8 cellular contexts compared by ENCODE assay signal in the genomic region with DNA sequence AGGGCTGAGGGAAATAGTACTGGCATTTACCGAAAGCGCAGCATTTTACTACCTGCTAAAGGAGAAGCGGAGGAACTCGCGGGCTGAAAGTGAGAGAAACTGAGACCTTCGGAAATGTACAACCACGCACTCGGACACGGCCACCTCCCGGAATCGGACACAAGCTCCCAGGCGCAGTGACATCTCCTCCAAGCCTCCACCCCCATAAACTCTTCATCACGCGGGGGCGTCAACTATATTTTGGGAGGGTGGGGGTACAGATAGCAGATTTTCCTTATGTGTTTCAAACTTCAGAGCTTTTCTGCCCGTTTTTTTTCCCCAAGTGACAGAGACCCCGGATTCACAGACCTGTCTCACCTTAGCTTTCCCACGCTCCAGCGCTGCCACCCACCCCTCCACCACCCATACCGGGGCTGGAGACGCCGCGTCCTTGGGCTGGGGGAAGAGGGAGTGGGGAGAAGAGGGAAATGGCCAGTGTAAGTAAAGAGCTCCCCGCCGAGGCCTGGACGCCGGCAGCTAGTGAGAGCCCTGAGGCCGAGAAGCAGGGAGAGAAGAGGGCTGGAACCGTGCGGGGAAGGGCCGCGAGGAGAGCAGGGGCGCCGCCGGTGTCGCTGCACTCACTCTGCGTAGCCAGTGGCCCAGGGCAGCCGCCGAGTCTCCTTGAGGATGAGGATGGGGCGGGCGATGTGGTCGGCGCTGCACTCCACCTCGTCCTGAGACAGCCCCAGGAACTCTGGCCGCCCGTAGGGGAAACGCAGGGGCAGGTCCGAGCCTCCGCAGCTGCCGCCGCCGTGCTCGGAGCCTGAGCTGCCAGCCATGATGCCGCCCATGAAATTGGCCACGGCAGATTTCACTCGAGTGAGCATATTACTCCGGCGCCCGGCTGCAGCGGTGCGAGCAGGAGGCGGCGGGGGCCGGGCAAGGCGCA. TPM values are rescaled to one million over a fixed set of nuclear protein-coding genes. Genes with fewer than 3 reads are reported as not detected.
DNase-seq lines count a peak whose midpoint lies in the region; ATAC-seq and TF ChIP-seq lines count a peak whose summit lies in the region.

No MANE protein-coding gene starts in this region.

- no peaks in the 10 kb centered on the region for H3K36me3 Mint-ChIP-seq in central memory CD8-positive, alpha-beta T cell (ENCODE audit: insufficient read depth)
- no peaks in the 10 kb centered on the region for H3K36me3 Mint-ChIP-seq in stimulated activated naive B cell treated with anti-CD40 and anti-IgM and Interleukin-4, amounts not matched to agents 10 μg/mL and 1 μg/mL and 100 μg/mL, for 72 hours

- peak overlapping the region; percentile 62 for H3K9ac ChIP-seq in PC-3 (ENCODE audit: low read length)

- H3K4me3 ChIP-seq in PC-3 (ENCODE audit: low read length), result peak overlapping the region; percentile 82

- CTCF ChIA-PET in PC-3 (lab: Charles Lee), result interaction anchor here (0.6 to 3.8 kb wide), 7 partner anchors 12 to 135 kb away, joined by 3 to 19 read pairs (median 3); no protein-coding TSS in a partner anchor

- H3K79me2 ChIP-seq in PC-3 (ENCODE audit: low read length), result peaks cover 52% of the 10 kb centered on the region

- peaks cover 23% of the 10 kb centered on the region for H3K4me1 ChIP-seq in PC-3 (ENCODE audit: insufficient read depth, low read length)

- H3K27me3 Mint-ChIP-seq in central memory CD8-positive, alpha-beta T cell, result peaks cover 48% of the 10 kb centered on the region
- peaks cover 31 to 40% of the 10 kb centered on the region in 2 donors for H3K27me3 Mint-ChIP-seq in stimulated activated naive B cell treated with anti-CD40 and anti-IgM and Interleukin-4, amounts not matched to agents 10 μg/mL and 1 μg/mL and 100 μg/mL, for 72 hours

- H4K20me1 ChIP-seq in PC-3 (ENCODE audit: low read length), result no peaks in the 10 kb centered on the region

- no peaks in the 10 kb centered on the region for H3F3A ChIP-seq in PC-3 (ENCODE audit: low read length, unreplicated experiment)

- H3K27ac ChIP-seq in PC-3 (ENCODE audit: low read length) (peak overlapping the region; percentile 10), layer of hippocampus (ENCODE audit: low read depth, low read length) (peak overlapping the region; percentile 89)

- H3K27me3 ChIP-seq in PC-3 (ENCODE audit: low read length) (no peaks in the 10 kb centered on the region), layer of hippocampus (ENCODE audit: control insufficient read depth, insufficient read depth, low read length) (no peaks in the 10 kb centered on the region)

- peak; percentile 25; the same call in 1 of the 2 replicates for TF ChIP-seq CTCF in PC-3 (conservative IDR thresholded peaks at IDR 0.05; ENCODE audit: low read depth, low read length)

- intact Hi-C loops in PC-3 (cut with micrococcal nuclease), result loop anchor here (1.0 to 10.0 kb wide), 8 partner anchors 12 to 499 kb away; no protein-coding TSS in a partner anchor

- no peak overlapping the region for H3K27ac Mint-ChIP-seq in central memory CD8-positive, alpha-beta T cell (ENCODE audit: low read depth)
- H3K27ac Mint-ChIP-seq in stimulated activated naive B cell treated with anti-CD40 and anti-IgM and Interleukin-4, amounts not matched to agents 10 μg/mL and 1 μg/mL and 100 μg/mL, for 72 hours, result peak overlapping the region; percentile 82

- H3K9me3 Mint-ChIP-seq in central memory CD8-positive, alpha-beta T cell, result no peaks in the 10 kb centered on the region
- peaks cover 0 to 3% of the 10 kb centered on the region in 2 donors for H3K9me3 Mint-ChIP-seq in stimulated activated naive B cell treated with anti-CD40 and anti-IgM and Interleukin-4, amounts not matched to agents 10 μg/mL and 1 μg/mL and 100 μg/mL, for 72 hours

- peak overlapping the region; percentile 90 for H3K4me2 ChIP-seq in PC-3 (ENCODE audit: low read length)

- H3K36me3 ChIP-seq in PC-3 (ENCODE audit: low read depth, low read length), result no peaks in the 10 kb centered on the region

- peak; percentile 79 for DNase-seq in COLO668 (lab: John Stamatoyannopoulos, UW; ENCODE audit: unreplicated experiment)
- DNase-seq in PC-3, result peak; percentile 38
- DNase-seq in central memory CD8-positive, alpha-beta T cell (ENCODE audit: low spot score in 2 of 2), result no peak
- DNase-seq in stimulated activated naive B cell treated with anti-CD40 and anti-IgM and Interleukin-4, amounts not matched to agents 10 μg/mL and 1 μg/mL and 100 μg/mL, for 72 hours, result peak; percentile 4
- DNase-seq in kidney glomerular epithelial cell (lab: John Stamatoyannopoulos, UW), result no peak

- H3K9me2 ChIP-seq in PC-3 (replicated peaks; ENCODE audit: low read length), result no peaks in the 10 kb centered on the region

- H3K4me1 Mint-ChIP-seq in central memory CD8-positive, alpha-beta T cell, result peaks cover 13% of the 10 kb centered on the region
- H3K4me1 Mint-ChIP-seq in stimulated activated naive B cell treated with anti-CD40 and anti-IgM and Interleukin-4, amounts not matched to agents 10 μg/mL and 1 μg/mL and 100 μg/mL, for 72 hours, result peaks cover 13 to 17% of the 10 kb centered on the region in 2 donors

- peak overlapping the region; percentile 87 for H2AFZ ChIP-seq in PC-3 (ENCODE audit: low read length)

- peak overlapping the region; percentile 78 for H3K4me3 Mint-ChIP-seq in central memory CD8-positive, alpha-beta T cell
- peak overlapping the region; percentile 83 to 88 for H3K4me3 Mint-ChIP-seq in stimulated activated naive B cell treated with anti-CD40 and anti-IgM and Interleukin-4, amounts not matched to agents 10 μg/mL and 1 μg/mL and 100 μg/mL, for 72 hours

- BruUV-seq in PC-3 (replicated peaks; lab: Mats Ljungman, UMichigan), result TSS peak; percentile 94

- ATAC-seq in GM18909 (IDR thresholded peaks at IDR 0.05; ENCODE audit: poor library complexity, unreplicated experiment) (peak; percentile 43), HG03139 (IDR thresholded peaks at IDR 0.05; ENCODE audit: unreplicated experiment) (peak; percentile 36), PC-3 (peak; percentile 55)
- peak; percentile 34 for ATAC-seq in central memory CD8-positive, alpha-beta T cell (replicated peaks; ENCODE audit: extremely low read depth, poor library complexity, severe bottlenecking)
- ATAC-seq in stimulated activated naive B cell treated with anti-CD40 and anti-IgM and Interleukin-4, amounts not matched to agents 10 μg/mL and 1 μg/mL and 100 μg/mL, for 72 hours (replicated peaks), result peak; percentile 56 to 59

- POLR2A ChIA-PET in PC-3 (lab: Charles Lee; ENCODE audit: unreplicated experiment), result interaction anchor here (0.6 kb wide), 1 partner anchor 50 kb away, joined by 3 read pairs; no protein-coding TSS in a partner anchor

- no peaks in the 10 kb centered on the region for H3K9me3 ChIP-seq in PC-3 (ENCODE audit: low read length)

RNA-seq across cellular contexts. Expression of a gene that starts 0.8 kb away (rescaled TPM):
- 9.8 and 12.0 TPM in 2 replicates for total RNA-seq in PC-3 (2014; rRNA removed)

Comparison
In these comparisons a context has a peak if more than half of its experiments do, and no peak if none do; other contexts are left out.
1. DNase-seq: peak in COLO668 (single experiment), PC-3 (single experiment) and stimulated activated naive B cell treated with anti-CD40 and anti-IgM and Interleukin-4, amounts not matched to agents 10 μg/mL and 1 μg/mL and 100 μg/mL, for 72 hours (single experiment); none in central memory CD8-positive, alpha-beta T cell (0 of 2) and kidney glomerular epithelial cell (single experiment).
2. Peak in every context shown above with its lines, with median percentiles within 50 percentile points of each other: ATAC-seq.